Comparison of ENCODE assay signal across 2 cellular contexts in the genomic region with DNA sequence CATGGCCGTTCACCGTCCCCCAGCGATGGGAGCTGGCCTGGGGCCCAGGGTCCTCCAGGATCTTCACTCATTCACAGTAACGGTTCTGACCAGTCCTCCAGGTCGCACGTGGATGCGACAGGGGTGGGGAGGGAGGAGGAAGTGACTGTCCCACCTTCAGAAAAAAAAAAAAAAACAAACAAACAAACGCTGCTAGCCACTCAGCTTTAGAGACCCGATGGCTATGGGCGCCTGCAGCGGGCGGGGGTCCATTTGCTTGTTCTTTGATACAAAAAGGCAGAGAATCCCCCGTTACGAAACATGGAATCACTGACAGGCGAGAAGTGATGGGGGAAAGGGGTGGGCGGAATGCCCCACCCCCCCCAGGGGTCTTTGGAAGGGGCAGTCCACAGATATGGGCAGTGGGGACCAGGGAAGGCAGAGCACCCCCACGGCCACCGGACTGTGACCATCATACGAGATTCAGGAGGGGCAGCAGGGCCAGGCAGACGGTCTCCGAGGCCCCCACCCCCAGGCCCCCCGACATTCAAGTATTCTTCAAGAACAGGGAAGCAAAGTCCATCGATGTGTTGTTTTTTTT.
TF ChIP-seq lines count a peak whose summit lies in the region.

No MANE protein-coding gene starts in this region.

TF ChIP-seq in GM23338, 12 proteins besides CTCF, POLR2A, EP300 and RAD21 (continued from another document):
- TF ChIP-seq, protein P1, sequence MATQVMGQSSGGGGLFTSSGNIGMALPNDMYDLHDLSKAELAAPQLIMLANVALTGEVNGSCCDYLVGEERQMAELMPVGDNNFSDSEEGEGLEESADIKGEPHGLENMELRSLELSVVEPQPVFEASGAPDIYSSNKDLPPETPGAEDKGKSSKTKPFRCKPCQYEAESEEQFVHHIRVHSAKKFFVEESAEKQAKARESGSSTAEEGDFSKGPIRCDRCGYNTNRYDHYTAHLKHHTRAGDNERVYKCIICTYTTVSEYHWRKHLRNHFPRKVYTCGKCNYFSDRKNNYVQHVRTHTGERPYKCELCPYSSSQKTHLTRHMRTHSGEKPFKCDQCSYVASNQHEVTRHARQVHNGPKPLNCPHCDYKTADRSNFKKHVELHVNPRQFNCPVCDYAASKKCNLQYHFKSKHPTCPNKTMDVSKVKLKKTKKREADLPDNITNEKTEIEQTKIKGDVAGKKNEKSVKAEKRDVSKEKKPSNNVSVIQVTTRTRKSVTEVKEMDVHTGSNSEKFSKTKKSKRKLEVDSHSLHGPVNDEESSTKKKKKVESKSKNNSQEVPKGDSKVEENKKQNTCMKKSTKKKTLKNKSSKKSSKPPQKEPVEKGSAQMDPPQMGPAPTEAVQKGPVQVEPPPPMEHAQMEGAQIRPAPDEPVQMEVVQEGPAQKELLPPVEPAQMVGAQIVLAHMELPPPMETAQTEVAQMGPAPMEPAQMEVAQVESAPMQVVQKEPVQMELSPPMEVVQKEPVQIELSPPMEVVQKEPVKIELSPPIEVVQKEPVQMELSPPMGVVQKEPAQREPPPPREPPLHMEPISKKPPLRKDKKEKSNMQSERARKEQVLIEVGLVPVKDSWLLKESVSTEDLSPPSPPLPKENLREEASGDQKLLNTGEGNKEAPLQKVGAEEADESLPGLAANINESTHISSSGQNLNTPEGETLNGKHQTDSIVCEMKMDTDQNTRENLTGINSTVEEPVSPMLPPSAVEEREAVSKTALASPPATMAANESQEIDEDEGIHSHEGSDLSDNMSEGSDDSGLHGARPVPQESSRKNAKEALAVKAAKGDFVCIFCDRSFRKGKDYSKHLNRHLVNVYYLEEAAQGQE (IDR thresholded peaks at IDR 0.05; ENCODE audit: unreplicated experiment): no peak

TF ChIP-seq in K562, 482 proteins besides CTCF, POLR2A, EP300 and RAD21 (continued from another document):
- TF ChIP-seq, protein P2, sequence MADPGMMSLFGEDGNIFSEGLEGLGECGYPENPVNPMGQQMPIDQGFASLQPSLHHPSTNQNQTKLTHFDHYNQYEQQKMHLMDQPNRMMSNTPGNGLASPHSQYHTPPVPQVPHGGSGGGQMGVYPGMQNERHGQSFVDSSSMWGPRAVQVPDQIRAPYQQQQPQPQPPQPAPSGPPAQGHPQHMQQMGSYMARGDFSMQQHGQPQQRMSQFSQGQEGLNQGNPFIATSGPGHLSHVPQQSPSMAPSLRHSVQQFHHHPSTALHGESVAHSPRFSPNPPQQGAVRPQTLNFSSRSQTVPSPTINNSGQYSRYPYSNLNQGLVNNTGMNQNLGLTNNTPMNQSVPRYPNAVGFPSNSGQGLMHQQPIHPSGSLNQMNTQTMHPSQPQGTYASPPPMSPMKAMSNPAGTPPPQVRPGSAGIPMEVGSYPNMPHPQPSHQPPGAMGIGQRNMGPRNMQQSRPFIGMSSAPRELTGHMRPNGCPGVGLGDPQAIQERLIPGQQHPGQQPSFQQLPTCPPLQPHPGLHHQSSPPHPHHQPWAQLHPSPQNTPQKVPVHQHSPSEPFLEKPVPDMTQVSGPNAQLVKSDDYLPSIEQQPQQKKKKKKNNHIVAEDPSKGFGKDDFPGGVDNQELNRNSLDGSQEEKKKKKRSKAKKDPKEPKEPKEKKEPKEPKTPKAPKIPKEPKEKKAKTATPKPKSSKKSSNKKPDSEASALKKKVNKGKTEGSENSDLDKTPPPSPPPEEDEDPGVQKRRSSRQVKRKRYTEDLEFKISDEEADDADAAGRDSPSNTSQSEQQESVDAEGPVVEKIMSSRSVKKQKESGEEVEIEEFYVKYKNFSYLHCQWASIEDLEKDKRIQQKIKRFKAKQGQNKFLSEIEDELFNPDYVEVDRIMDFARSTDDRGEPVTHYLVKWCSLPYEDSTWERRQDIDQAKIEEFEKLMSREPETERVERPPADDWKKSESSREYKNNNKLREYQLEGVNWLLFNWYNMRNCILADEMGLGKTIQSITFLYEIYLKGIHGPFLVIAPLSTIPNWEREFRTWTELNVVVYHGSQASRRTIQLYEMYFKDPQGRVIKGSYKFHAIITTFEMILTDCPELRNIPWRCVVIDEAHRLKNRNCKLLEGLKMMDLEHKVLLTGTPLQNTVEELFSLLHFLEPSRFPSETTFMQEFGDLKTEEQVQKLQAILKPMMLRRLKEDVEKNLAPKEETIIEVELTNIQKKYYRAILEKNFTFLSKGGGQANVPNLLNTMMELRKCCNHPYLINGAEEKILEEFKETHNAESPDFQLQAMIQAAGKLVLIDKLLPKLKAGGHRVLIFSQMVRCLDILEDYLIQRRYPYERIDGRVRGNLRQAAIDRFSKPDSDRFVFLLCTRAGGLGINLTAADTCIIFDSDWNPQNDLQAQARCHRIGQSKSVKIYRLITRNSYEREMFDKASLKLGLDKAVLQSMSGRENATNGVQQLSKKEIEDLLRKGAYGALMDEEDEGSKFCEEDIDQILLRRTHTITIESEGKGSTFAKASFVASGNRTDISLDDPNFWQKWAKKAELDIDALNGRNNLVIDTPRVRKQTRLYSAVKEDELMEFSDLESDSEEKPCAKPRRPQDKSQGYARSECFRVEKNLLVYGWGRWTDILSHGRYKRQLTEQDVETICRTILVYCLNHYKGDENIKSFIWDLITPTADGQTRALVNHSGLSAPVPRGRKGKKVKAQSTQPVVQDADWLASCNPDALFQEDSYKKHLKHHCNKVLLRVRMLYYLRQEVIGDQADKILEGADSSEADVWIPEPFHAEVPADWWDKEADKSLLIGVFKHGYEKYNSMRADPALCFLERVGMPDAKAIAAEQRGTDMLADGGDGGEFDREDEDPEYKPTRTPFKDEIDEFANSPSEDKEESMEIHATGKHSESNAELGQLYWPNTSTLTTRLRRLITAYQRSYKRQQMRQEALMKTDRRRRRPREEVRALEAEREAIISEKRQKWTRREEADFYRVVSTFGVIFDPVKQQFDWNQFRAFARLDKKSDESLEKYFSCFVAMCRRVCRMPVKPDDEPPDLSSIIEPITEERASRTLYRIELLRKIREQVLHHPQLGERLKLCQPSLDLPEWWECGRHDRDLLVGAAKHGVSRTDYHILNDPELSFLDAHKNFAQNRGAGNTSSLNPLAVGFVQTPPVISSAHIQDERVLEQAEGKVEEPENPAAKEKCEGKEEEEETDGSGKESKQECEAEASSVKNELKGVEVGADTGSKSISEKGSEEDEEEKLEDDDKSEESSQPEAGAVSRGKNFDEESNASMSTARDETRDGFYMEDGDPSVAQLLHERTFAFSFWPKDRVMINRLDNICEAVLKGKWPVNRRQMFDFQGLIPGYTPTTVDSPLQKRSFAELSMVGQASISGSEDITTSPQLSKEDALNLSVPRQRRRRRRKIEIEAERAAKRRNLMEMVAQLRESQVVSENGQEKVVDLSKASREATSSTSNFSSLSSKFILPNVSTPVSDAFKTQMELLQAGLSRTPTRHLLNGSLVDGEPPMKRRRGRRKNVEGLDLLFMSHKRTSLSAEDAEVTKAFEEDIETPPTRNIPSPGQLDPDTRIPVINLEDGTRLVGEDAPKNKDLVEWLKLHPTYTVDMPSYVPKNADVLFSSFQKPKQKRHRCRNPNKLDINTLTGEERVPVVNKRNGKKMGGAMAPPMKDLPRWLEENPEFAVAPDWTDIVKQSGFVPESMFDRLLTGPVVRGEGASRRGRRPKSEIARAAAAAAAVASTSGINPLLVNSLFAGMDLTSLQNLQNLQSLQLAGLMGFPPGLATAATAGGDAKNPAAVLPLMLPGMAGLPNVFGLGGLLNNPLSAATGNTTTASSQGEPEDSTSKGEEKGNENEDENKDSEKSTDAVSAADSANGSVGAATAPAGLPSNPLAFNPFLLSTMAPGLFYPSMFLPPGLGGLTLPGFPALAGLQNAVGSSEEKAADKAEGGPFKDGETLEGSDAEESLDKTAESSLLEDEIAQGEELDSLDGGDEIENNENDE (IDR thresholded peaks at IDR 0.05; ENCODE audit: low read depth, low read length): no peak
- no peak for TF ChIP-seq ERF (CRISPR knock-in tag; IDR thresholded peaks at IDR 0.05)
- TF ChIP-seq DACH1 (IDR thresholded peaks at IDR 0.05; ENCODE audit: partially characterized antibody): no peak
- no peak for TF ChIP-seq KAT8 (IDR thresholded peaks at IDR 0.05; ENCODE audit: low read depth)
- no peak for TF ChIP-seq GTF2F1 (IDR thresholded peaks at IDR 0.05; ENCODE audit: low read depth, low read length)
- TF ChIP-seq, protein P3, sequence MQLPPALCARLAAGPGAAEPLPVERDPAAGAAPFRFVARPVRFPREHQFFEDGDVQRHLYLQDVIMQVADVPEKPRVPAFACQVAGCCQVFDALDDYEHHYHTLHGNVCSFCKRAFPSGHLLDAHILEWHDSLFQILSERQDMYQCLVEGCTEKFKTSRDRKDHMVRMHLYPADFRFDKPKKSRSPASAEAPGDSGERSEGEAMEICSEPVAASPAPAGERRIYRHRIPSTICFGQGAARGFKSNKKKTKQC (CRISPR knock-in tag; IDR thresholded peaks at IDR 0.05): no peak
- no peak for TF ChIP-seq KLF16 (IDR thresholded peaks at IDR 0.05)
- TF ChIP-seq STAT5B (CRISPR knock-in tag; IDR thresholded peaks at IDR 0.05): no peak
- no peak for TF ChIP-seq ZNF644 (tag; IDR thresholded peaks at IDR 0.05; ENCODE audit: low read depth)
- TF ChIP-seq FOXK2 (conservative IDR thresholded peaks at IDR 0.05 in 1 of 2, IDR thresholded peaks at IDR 0.05 in 1 of 2; ENCODE audit: low read depth in 2 of 2): no peak
- no peak for TF ChIP-seq SRSF3 (IDR thresholded peaks at IDR 0.05; ENCODE audit: insufficient read depth, low read length)
- no peak for TF ChIP-seq FIP1L1 (IDR thresholded peaks at IDR 0.05; ENCODE audit: low read depth, low read length, poor library complexity, severe bottlenecking)
- TF ChIP-seq EZH2 (IDR thresholded peaks at IDR 0.05; ENCODE audit: borderline replicate concordance, low read depth, low read length): no peak
- TF ChIP-seq KDM2B (CRISPR knock-in tag; IDR thresholded peaks at IDR 0.05): no peak
- no peak for TF ChIP-seq ZC3H11A (IDR thresholded peaks at IDR 0.05; ENCODE audit: low read depth, low read length)
- TF ChIP-seq ZBTB8A (IDR thresholded peaks at IDR 0.05; ENCODE audit: partially characterized antibody): no peak
- TF ChIP-seq ZNF766 (CRISPR knock-in tag; conservative IDR thresholded peaks at IDR 0.05): no peak
- TF ChIP-seq NCOA4 (IDR thresholded peaks at IDR 0.05; ENCODE audit: partially characterized antibody): no peak
- peak in 1 of 2 experiments; percentile 20; a peak in 1 of 4 replicates for TF ChIP-seq MAZ (CRISPR knock-in tag; conservative IDR thresholded peaks at IDR 0.05 in 1 of 2, IDR thresholded peaks at IDR 0.05 in 1 of 2)
- TF ChIP-seq, protein P4, sequence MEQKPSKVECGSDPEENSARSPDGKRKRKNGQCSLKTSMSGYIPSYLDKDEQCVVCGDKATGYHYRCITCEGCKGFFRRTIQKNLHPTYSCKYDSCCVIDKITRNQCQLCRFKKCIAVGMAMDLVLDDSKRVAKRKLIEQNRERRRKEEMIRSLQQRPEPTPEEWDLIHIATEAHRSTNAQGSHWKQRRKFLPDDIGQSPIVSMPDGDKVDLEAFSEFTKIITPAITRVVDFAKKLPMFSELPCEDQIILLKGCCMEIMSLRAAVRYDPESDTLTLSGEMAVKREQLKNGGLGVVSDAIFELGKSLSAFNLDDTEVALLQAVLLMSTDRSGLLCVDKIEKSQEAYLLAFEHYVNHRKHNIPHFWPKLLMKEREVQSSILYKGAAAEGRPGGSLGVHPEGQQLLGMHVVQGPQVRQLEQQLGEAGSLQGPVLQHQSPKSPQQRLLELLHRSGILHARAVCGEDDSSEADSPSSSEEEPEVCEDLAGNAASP (IDR thresholded peaks at IDR 0.05): no peak
- TF ChIP-seq, protein P5, sequence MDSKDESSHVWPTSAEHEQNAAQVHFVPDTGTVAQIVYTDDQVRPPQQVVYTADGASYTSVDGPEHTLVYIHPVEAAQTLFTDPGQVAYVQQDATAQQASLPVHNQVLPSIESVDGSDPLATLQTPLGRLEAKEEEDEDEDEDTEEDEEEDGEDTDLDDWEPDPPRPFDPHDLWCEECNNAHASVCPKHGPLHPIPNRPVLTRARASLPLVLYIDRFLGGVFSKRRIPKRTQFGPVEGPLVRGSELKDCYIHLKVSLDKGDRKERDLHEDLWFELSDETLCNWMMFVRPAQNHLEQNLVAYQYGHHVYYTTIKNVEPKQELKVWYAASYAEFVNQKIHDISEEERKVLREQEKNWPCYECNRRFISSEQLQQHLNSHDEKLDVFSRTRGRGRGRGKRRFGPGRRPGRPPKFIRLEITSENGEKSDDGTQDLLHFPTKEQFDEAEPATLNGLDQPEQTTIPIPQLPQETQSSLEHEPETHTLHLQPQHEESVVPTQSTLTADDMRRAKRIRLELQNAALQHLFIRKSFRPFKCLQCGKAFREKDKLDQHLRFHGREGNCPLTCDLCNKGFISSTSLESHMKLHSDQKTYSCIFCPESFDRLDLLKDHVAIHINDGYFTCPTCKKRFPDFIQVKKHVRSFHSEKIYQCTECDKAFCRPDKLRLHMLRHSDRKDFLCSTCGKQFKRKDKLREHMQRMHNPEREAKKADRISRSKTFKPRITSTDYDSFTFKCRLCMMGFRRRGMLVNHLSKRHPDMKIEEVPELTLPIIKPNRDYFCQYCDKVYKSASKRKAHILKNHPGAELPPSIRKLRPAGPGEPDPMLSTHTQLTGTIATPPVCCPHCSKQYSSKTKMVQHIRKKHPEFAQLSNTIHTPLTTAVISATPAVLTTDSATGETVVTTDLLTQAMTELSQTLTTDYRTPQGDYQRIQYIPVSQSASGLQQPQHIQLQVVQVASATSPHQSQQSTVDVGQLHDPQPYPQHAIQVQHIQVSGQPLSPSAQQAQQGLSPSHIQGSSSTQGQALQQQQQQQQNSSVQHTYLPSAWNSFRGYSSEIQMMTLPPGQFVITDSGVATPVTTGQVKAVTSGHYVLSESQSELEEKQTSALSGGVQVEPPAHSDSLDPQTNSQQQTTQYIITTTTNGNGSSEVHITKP (IDR thresholded peaks at IDR 0.05; ENCODE audit: partially characterized antibody): peak; percentile 16
- TF ChIP-seq XRCC3 (IDR thresholded peaks at IDR 0.05): no peak
- TF ChIP-seq NR4A1 (CRISPR knock-in tag; IDR thresholded peaks at IDR 0.05): no peak
- TF ChIP-seq NR4A1 (tag; IDR thresholded peaks at IDR 0.05): no peak
- TF ChIP-seq POLR2B (IDR thresholded peaks at IDR 0.05; ENCODE audit: low read depth, partially characterized antibody): peak; percentile 68
- no peak for TF ChIP-seq ZFP36 (IDR thresholded peaks at IDR 0.05; ENCODE audit: low read depth, low read length, partially characterized antibody)
- no peak for TF ChIP-seq RBM25 (IDR thresholded peaks at IDR 0.05; ENCODE audit: low read depth, low read length, severe bottlenecking)
- peak; percentile 67 for TF ChIP-seq SUPT5H (IDR thresholded peaks at IDR 0.05)
- TF ChIP-seq CBFA2T3 (IDR thresholded peaks at IDR 0.05): no peak
- TF ChIP-seq PHTF2 (CRISPR knock-in tag; IDR thresholded peaks at IDR 0.05): no peak
- TF ChIP-seq KAT2B (IDR thresholded peaks at IDR 0.05; ENCODE audit: low read depth, low read length): no peak
- TF ChIP-seq ZNF124 (CRISPR knock-in tag; IDR thresholded peaks at IDR 0.05): no peak
